23 cellular contexts compared by ENCODE assay signal in the genomic region with DNA sequence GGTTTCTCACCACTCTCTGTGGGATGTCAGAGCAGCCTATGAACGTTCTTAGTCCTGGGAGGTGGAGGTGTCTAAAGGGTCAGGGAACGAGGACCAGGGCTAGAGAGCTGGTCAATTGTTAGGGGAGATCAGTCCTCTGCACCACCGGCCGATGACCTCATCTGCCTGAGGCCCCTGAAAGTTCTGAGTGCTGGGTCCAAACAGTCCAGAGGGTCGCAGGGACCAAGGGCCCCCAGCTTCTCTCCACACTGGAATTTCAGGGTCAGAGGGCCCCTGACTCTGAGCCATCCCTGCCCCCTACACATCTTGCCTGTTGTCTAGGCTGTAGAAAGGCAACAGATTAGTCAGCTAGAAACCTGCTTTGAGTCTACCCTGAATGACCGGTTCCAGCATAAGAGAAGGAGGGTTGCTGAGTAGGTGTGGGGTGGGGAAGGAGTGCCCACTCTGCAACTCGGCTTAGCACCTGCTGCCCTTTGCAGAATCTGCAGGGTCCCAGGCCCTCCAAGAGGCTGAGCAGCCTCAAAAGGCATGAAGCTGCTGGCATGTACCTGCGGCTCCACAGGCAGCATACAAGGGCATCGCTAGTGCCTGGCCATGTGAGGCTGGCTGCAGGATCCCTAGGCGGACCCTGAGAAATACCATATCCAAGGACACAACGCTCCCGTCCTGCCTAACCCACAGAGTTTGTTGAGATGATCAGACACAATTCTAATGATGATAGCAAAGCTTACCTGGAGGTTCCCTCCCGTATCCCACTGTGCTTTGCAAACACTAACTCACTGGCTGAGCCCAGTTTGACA. TPM values are rescaled to one million over a fixed set of nuclear protein-coding genes. Genes with fewer than 3 reads are reported as not detected.
"Had no signal": no experiment of that assay in that cellular context is flagged by ENCODE, and none has a peak within 500 bp of the region (broad histone marks: within the 10 kb centered on the region; RNA-seq: fewer than 3 reads in every experiment).

No MANE protein-coding gene starts in this region.

- H3K9me3 ChIP-seq: tibial artery had no signal

- H3K36me3 ChIP-seq: tibial artery had no signal

- H3K36me3 Mint-ChIP-seq: activated naive CD8-positive, alpha-beta T cell treated with anti-CD3 and anti-CD28 coated beads, Interleukin-2, amount 10 ng/mL, durations not matched to agents 7 days and 5 days had no signal

- DNase-seq: activated B cell treated with CpG ODN at 0.5 μM for 24 hours; activated CD4-positive, alpha-beta T cell treated with anti-CD3 and anti-CD28 coated beads for 36 hours; activated CD4-positive, alpha-beta T cell treated with anti-CD3 and anti-CD28 coated beads, Interleukin-2, amount 50 U/mL, for 4 hours; activated effector memory CD4-positive, alpha-beta T cell treated with Interleukin-2 at 50 U/mL for 16 hours; activated naive CD4-positive, alpha-beta T cell treated with anti-CD3 and anti-CD28 coated beads for 36 hours; activated naive CD8-positive, alpha-beta T cell treated with anti-CD3 and anti-CD28 coated beads, Interleukin-2, amount 10 ng/mL, durations not matched to agents 7 days and 5 days; activated T-cell treated with anti-CD3 and anti-CD28 coated beads, Interleukin-2, amount 50 U/mL, for 48 hours; amniotic stem cell; effector CD4-positive, alpha-beta T cell; foreskin melanocyte; left ventricle myocardium superior; midbrain; nephron progenitor cell; occipital lobe; stimulated activated CD4-positive, alpha-beta T cell treated with anti-CD3 and anti-CD28 coated beads, Interleukin-4, amount 100 ng/mL, for 4 hours; stimulated activated naive CD8-positive, alpha-beta T cell treated with anti-CD3 and anti-CD28 coated beads, Interleukin-15, amount 100 ng/mL, for 72 hours; T1000; tibial artery had no signal

- FAIRE-seq: urothelium cell line had no signal

- H3K27me3 Mint-ChIP-seq: progenitor cell of endocrine pancreas had no signal

- H3K9me3 Mint-ChIP-seq: activated B cell treated with CpG ODN at 0.5 μM for 24 hours; activated naive CD4-positive, alpha-beta T cell treated with anti-CD3 and anti-CD28 coated beads for 36 hours; activated naive CD8-positive, alpha-beta T cell treated with anti-CD3 and anti-CD28 coated beads, Interleukin-2, amount 10 ng/mL, durations not matched to agents 7 days and 5 days; stimulated activated naive CD8-positive, alpha-beta T cell treated with anti-CD3 and anti-CD28 coated beads, Interleukin-15, amount 100 ng/mL, for 72 hours; T-helper 1 cell treated with Interleukin-12 subunit alpha and Interleukin-12 subunit beta and Interleukin-4 antibody, amounts not matched to agents 30 μg/mL and 1 μg/mL, for 36 hours had no signal

- H3K4me3 ChIP-seq: tibial artery had no signal

- ATAC-seq: activated CD4-positive, alpha-beta T cell treated with anti-CD3 and anti-CD28 coated beads for 36 hours; left ventricle myocardium superior; stimulated activated naive CD8-positive, alpha-beta T cell treated with anti-CD3 and anti-CD28 coated beads, Interleukin-15, amount 100 ng/mL, for 72 hours had no signal

- H3K27ac ChIP-seq: tibial artery had no signal

- H3K4me3 Mint-ChIP-seq: activated B cell treated with CpG ODN at 0.5 μM for 24 hours; activated CD4-positive, alpha-beta T cell treated with anti-CD3 and anti-CD28 coated beads for 36 hours; activated naive CD4-positive, alpha-beta T cell treated with anti-CD3 and anti-CD28 coated beads for 36 hours; activated naive CD8-positive, alpha-beta T cell treated with anti-CD3 and anti-CD28 coated beads, Interleukin-2, amount 10 ng/mL, durations not matched to agents 7 days and 5 days; nephron progenitor cell; stimulated activated naive CD8-positive, alpha-beta T cell treated with anti-CD3 and anti-CD28 coated beads, Interleukin-15, amount 100 ng/mL, for 72 hours; T-helper 1 cell treated with Interleukin-12 subunit alpha and Interleukin-12 subunit beta and Interleukin-4 antibody, amounts not matched to agents 30 μg/mL and 1 μg/mL, for 36 hours had no signal

- H3K27ac Mint-ChIP-seq: activated B cell treated with CpG ODN at 0.5 μM for 24 hours; activated CD4-positive, alpha-beta T cell treated with anti-CD3 and anti-CD28 coated beads for 36 hours; activated naive CD4-positive, alpha-beta T cell treated with anti-CD3 and anti-CD28 coated beads for 36 hours; activated naive CD8-positive, alpha-beta T cell treated with anti-CD3 and anti-CD28 coated beads, Interleukin-2, amount 10 ng/mL, durations not matched to agents 7 days and 5 days; nephron progenitor cell; progenitor cell of endocrine pancreas; T-helper 1 cell treated with Interleukin-12 subunit alpha and Interleukin-12 subunit beta and Interleukin-4 antibody, amounts not matched to agents 30 μg/mL and 1 μg/mL, for 36 hours had no signal

RNA-seq across cellular contexts. Expression of a gene that starts 17.6 kb away (rescaled TPM):
- total RNA-seq: activated B cell treated with CpG ODN at 0.5 μM for 24 hours; activated CD4-positive, alpha-beta T cell treated with anti-CD3 and anti-CD28 coated beads for 36 hours; activated CD8-positive, alpha-beta memory T cell treated with anti-CD3 and anti-CD28 coated beads for 36 hours; activated naive CD4-positive, alpha-beta T cell treated with anti-CD3 and anti-CD28 coated beads for 36 hours; activated naive CD8-positive, alpha-beta T cell treated with anti-CD3 and anti-CD28 coated beads, Interleukin-2, amount 10 ng/mL, durations not matched to agents 7 days and 5 days; left ventricle myocardium superior had no signal
- polyA plus RNA-seq: esophagus had no signal
